ENCODE assay signal across 15 cellular contexts in the genomic region with DNA sequence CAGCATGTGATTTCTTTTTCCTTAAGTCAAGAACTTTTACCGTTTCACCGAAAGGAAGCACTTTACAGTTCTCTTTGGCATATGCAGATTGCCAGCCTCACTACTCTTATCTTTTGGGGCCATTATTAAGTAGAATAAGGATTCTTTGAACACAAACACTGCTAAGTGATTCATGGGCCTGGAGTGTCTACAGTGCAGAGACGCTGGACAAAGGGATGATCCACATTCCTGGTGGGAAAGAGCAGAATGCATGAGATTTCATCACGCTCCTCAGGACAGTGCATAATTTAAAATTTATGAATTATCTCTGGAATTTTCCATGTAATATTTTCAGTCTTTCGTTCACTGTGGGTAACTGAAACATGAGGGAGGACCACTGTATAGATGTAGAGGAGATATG.
A peak's percentile ranks its signal among the peaks of the same experiment; 100 is the strongest.
DNase-seq lines count a peak whose midpoint lies in the region; ATAC-seq and TF ChIP-seq lines count a peak whose summit lies in the region.
"Had no signal": no experiment of that assay in that cellular context is flagged by ENCODE, and none has a peak within 500 bp of the region (broad histone marks: within the 10 kb centered on the region; RNA-seq: fewer than 3 reads in every experiment).

No MANE protein-coding gene starts in this region.

- H2BK20ac ChIP-seq in IMR-90 (ENCODE audit: low read depth, low read length), result no peak overlapping the region

- H4K5ac ChIP-seq in IMR-90 (ENCODE audit: low read depth, low read length), result no peak overlapping the region

- POLR2A ChIA-PET in IMR-90 (lab: Charles Lee; ENCODE audit: unreplicated experiment), result no interaction called here

- H2BK120ac ChIP-seq in IMR-90 (ENCODE audit: low read depth, low read length), result no peak overlapping the region

- no CpG with 5 or more reads among the region's 5 CpGs for WGBS in IMR-90 (ENCODE audit: extremely low coverage in 2 of 2, insufficient read length in 1 of 2), 2 experiments
- 93% methylated on average over 5 of the region's 5 CpGs for WGBS in suprapubic skin

- no peak overlapping the region for H3K18ac ChIP-seq in IMR-90 (ENCODE audit: low read depth, low read length)

- H3K9me3 ChIP-seq in IMR-90 (ENCODE audit: control insufficient read depth, insufficient read depth, low read length), result no peaks in the 10 kb centered on the region
- no peaks in the 10 kb centered on the region for H3K9me3 ChIP-seq in suprapubic skin

- H3K9me3 Mint-ChIP-seq in nephron progenitor cell, result peaks cover 18% of the 10 kb centered on the region

- no peak for TF ChIP-seq EP300 in suprapubic skin (IDR thresholded peaks at IDR 0.05)

- H3K56ac ChIP-seq in IMR-90 (ENCODE audit: extremely low read depth, insufficient read depth, low read length), result no peak overlapping the region

- intact Hi-C loops in IMR-90 (cut with micrococcal nuclease), result no loop called here

- DNase-seq in IMR-90 (peak; percentile 49), fibroblast of mammary gland (ENCODE audit: low read depth) (peak; percentile 10), nephron progenitor cell (no peak), NCI-H82 treated with DMSO at 0.1 percent for 48 hours (lab: John Stamatoyannopoulos, UW; ENCODE audit: unreplicated experiment) (no peak), amniotic stem cell (lab: John Stamatoyannopoulos, UW) (no peak), suprapubic skin (ENCODE audit: low spot score in 2 of 2) (no peak)
- DNase-seq: COR-L47, GOT3, NCI-H1092, NCI-H2107, NCI-H446 treated with DMSO at 0.1 percent for 48 hours, NCI-H748 treated with DMSO at 0.1 percent for 48 hours had no signal

- H3K4me3 ChIP-seq in IMR-90 (ENCODE audit: insufficient read depth, low read depth, low read length) (no peak overlapping the region), fibroblast of mammary gland (ENCODE audit: control insufficient read depth, low read depth, low read length) (no peak overlapping the region), suprapubic skin (no peak overlapping the region)
- H3K4me3 ChIP-seq: BLaER1 treated with 17β-estradiol and CSF1 and Interleukin-3, amounts not matched to agents 10 nM and 100 nM had no signal

- BruUV-seq in IMR-90 (replicated peaks; lab: Mats Ljungman, UMichigan), result no TSS peak

- H3K27ac ChIP-seq in IMR-90 (ENCODE audit: insufficient read depth, low read length), result no peak overlapping the region
- H3K27ac ChIP-seq in suprapubic skin, result no peak overlapping the region
- H3K27ac ChIP-seq: BLaER1 treated with 17β-estradiol and CSF1 and Interleukin-3, amounts not matched to agents 10 nM and 100 nM; KMS-11 had no signal

- dilution Hi-C loops in IMR-90 (cut with HindIII; ENCODE audit: low sequenced_read_pairs, unreplicated experiment), result no loop called here

- no peaks in the 10 kb centered on the region for H3K27me3 Mint-ChIP-seq in nephron progenitor cell (ENCODE audit: low read depth, poor library complexity)

- H4K8ac ChIP-seq in IMR-90 (ENCODE audit: low read depth in 2 of 2, low read length in 2 of 2), result no peak overlapping the region

- TF ChIP-seq RAD21 in IMR-90 (IDR thresholded peaks at IDR 0.05; ENCODE audit: low read length), result no peak

- no peak overlapping the region for H3K4me3 Mint-ChIP-seq in nephron progenitor cell

- no peaks in the 10 kb centered on the region for H3K79me1 ChIP-seq in IMR-90 (ENCODE audit: low read depth in 1 of 2, low read length in 2 of 2)

- no peak overlapping the region for H3K23ac ChIP-seq in IMR-90 (ENCODE audit: low read depth, low read length)

- H2BK15ac ChIP-seq in IMR-90 (ENCODE audit: low read depth, low read length), result no peak overlapping the region

- no peak overlapping the region for H3K4me2 ChIP-seq in IMR-90 (ENCODE audit: low read depth, low read length)
- H3K4me2 ChIP-seq: BLaER1 treated with 17β-estradiol and CSF1 and Interleukin-3, amounts not matched to agents 10 nM and 100 nM; KMS-11 had no signal

- H3K4me1 ChIP-seq in IMR-90 (ENCODE audit: control insufficient read depth, insufficient read depth, low read length) (peaks cover 1% of the 10 kb centered on the region; the same call in 1 of the 2 replicates), suprapubic skin (no peaks in the 10 kb centered on the region)
- H3K4me1 ChIP-seq: BLaER1 treated with 17β-estradiol and CSF1 and Interleukin-3, amounts not matched to agents 10 nM and 100 nM had no signal

- TF ChIP-seq POLR2A in IMR-90 (IDR thresholded peaks at IDR 0.05; ENCODE audit: low read depth, low read length) (no peak), suprapubic skin (IDR thresholded peaks at IDR 0.05) (no peak)

- peak overlapping the region; percentile 23 for H3K27ac Mint-ChIP-seq in nephron progenitor cell

- H2AFZ ChIP-seq in IMR-90 (replicated peaks; ENCODE audit: low read length, poor library complexity), result no peak overlapping the region

- no peak overlapping the region for H3K4ac ChIP-seq in IMR-90 (ENCODE audit: low read depth, low read length)

- no peak overlapping the region for H2AK5ac ChIP-seq in IMR-90 (ENCODE audit: low read depth, low read length)

- H3K14ac ChIP-seq in IMR-90 (replicated peaks; ENCODE audit: low read depth, low read length), result no peak overlapping the region

- no peak for TF ChIP-seq CTCF in IMR-90 (conservative IDR thresholded peaks at IDR 0.05; ENCODE audit: low read depth, low read length)
- TF ChIP-seq CTCF in fibroblast of mammary gland (conservative IDR thresholded peaks at IDR 0.05; ENCODE audit: control insufficient read depth, insufficient read depth, low read depth, low read length), result no peak
- no peak for TF ChIP-seq CTCF in nephron progenitor cell (IDR thresholded peaks at IDR 0.05)
- TF ChIP-seq CTCF in suprapubic skin (IDR thresholded peaks at IDR 0.05), result no peak

- in situ Hi-C loops in IMR-90 (cut with MboI; ENCODE audit: low sequenced_read_pairs), result no loop called here

- H3K27me3 ChIP-seq in IMR-90 (ENCODE audit: control insufficient read depth, insufficient read depth, low read length) (no peaks in the 10 kb centered on the region), suprapubic skin (no peaks in the 10 kb centered on the region)
- H3K27me3 ChIP-seq: BLaER1 treated with 17β-estradiol and CSF1 and Interleukin-3, amounts not matched to agents 10 nM and 100 nM had no signal

- peaks cover 4% of the 10 kb centered on the region for H3K9me1 ChIP-seq in IMR-90 (ENCODE audit: insufficient read depth, low read length)

- peaks cover 73% of the 10 kb centered on the region for H3K36me3 Mint-ChIP-seq in nephron progenitor cell (ENCODE audit: low read depth)

- no peak overlapping the region for H4K91ac ChIP-seq in IMR-90 (ENCODE audit: insufficient read depth, low read depth, low read length)

- peaks cover 2% of the 10 kb centered on the region; the same call in 1 of the 2 replicates for H3K36me3 ChIP-seq in IMR-90 (ENCODE audit: control insufficient read depth, insufficient read depth, low read length)
- H3K36me3 ChIP-seq in suprapubic skin, result peaks cover 27% of the 10 kb centered on the region

- H2AK9ac ChIP-seq in IMR-90 (replicated peaks; ENCODE audit: low read depth, low read length, poor library complexity), result no peak overlapping the region

- ATAC-seq in IMR-90 (ENCODE audit: low read depth), result peak; percentile 81
- no peak for ATAC-seq in HG03108 (IDR thresholded peaks at IDR 0.05; ENCODE audit: unreplicated experiment)

- no peaks in the 10 kb centered on the region for H4K20me1 ChIP-seq in IMR-90 (ENCODE audit: insufficient read depth, low read length)
- H4K20me1 ChIP-seq: BLaER1 treated with 17β-estradiol and CSF1 and Interleukin-3, amounts not matched to agents 10 nM and 100 nM had no signal

- CTCF ChIA-PET in IMR-90 (lab: Yijun Ruan, JAX), result no interaction called here

- no peak overlapping the region for H3K9ac ChIP-seq in IMR-90 (ENCODE audit: low read depth, low read length)
- H3K9ac ChIP-seq: BLaER1 treated with 17β-estradiol and CSF1 and Interleukin-3, amounts not matched to agents 10 nM and 100 nM; KMS-11 had no signal

- H3K4me1 Mint-ChIP-seq in nephron progenitor cell, result no peaks in the 10 kb centered on the region

- H2BK5ac ChIP-seq in IMR-90 (ENCODE audit: low read depth, low read length, poor library complexity, severe bottlenecking), result no peak overlapping the region

TF ChIP-seq in IMR-90, 13 proteins besides CTCF, POLR2A, EP300 and RAD21:
- TF ChIP-seq, protein P1, sequence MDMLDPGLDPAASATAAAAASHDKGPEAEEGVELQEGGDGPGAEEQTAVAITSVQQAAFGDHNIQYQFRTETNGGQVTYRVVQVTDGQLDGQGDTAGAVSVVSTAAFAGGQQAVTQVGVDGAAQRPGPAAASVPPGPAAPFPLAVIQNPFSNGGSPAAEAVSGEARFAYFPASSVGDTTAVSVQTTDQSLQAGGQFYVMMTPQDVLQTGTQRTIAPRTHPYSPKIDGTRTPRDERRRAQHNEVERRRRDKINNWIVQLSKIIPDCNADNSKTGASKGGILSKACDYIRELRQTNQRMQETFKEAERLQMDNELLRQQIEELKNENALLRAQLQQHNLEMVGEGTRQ (IDR thresholded peaks at IDR 0.05; ENCODE audit: low read depth, low read length), result no peak
- TF ChIP-seq, protein P2, sequence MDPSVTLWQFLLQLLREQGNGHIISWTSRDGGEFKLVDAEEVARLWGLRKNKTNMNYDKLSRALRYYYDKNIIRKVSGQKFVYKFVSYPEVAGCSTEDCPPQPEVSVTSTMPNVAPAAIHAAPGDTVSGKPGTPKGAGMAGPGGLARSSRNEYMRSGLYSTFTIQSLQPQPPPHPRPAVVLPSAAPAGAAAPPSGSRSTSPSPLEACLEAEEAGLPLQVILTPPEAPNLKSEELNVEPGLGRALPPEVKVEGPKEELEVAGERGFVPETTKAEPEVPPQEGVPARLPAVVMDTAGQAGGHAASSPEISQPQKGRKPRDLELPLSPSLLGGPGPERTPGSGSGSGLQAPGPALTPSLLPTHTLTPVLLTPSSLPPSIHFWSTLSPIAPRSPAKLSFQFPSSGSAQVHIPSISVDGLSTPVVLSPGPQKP (IDR thresholded peaks at IDR 0.05; ENCODE audit: borderline replicate concordance, low read depth, low read length), result no peak
- TF ChIP-seq BHLHE40 (IDR thresholded peaks at IDR 0.05; ENCODE audit: low read depth, low read length), result no peak
- no peak for TF ChIP-seq MAFK (IDR thresholded peaks at IDR 0.05; ENCODE audit: low read depth, low read length)
- TF ChIP-seq MAZ (IDR thresholded peaks at IDR 0.05; ENCODE audit: borderline replicate concordance, low read depth, low read length), result no peak
- TF ChIP-seq RCOR1 (IDR thresholded peaks at IDR 0.05; ENCODE audit: insufficient replicate concordance, low read length), result no peak
- no peak for TF ChIP-seq MXI1 (IDR thresholded peaks at IDR 0.05; ENCODE audit: borderline replicate concordance, low read depth, low read length)
- no peak; the same call in 1 of the 2 replicates for TF ChIP-seq CEBPB (IDR thresholded peaks at IDR 0.05; ENCODE audit: low read depth, low read length)
- TF ChIP-seq SMC3 (IDR thresholded peaks at IDR 0.05; ENCODE audit: low read depth, low read length), result no peak
- no peak for TF ChIP-seq NFE2L2 (IDR thresholded peaks at IDR 0.05; ENCODE audit: low read depth, low read length)

Comparison
In these comparisons a context has a peak if more than half of its experiments do, and no peak if none do; other contexts are left out.
1. DNase-seq: peak in IMR-90 (single experiment) and fibroblast of mammary gland (single experiment); none in nephron progenitor cell (single experiment), NCI-H82 treated with DMSO at 0.1 percent for 48 hours (single experiment), amniotic stem cell (single experiment) and suprapubic skin (0 of 2).